Comparison of ENCODE assay signal across 9 cellular contexts in genomic region chr6:25277857-25278256, GRCh38. TPM values are rescaled to one million over a fixed set of nuclear protein-coding genes. Genes with fewer than 3 reads are reported as not detected.
DNase-seq lines count a peak whose midpoint lies in the region; ATAC-seq and TF ChIP-seq lines count a peak whose summit lies in the region.
"Had no signal": no experiment of that assay in that cellular context is flagged by ENCODE, and none has a peak within 500 bp of the region (broad histone marks: within the 10 kb centered on the region; RNA-seq: fewer than 3 reads in every experiment).

No MANE protein-coding gene starts in this region.

- H3K27me3 Mint-ChIP-seq in activated T-cell treated with anti-CD3 and anti-CD28 coated beads, Interleukin-2, amount 50 U/mL, for 24 hours = peaks cover 5% of the 10 kb centered on the region
- peaks cover 27% of the 10 kb centered on the region for H3K27me3 Mint-ChIP-seq in activated CD4-positive, alpha-beta memory T cell treated with anti-CD3 and anti-CD28 coated beads, Interleukin-2, amount 10 ng/mL, durations not matched to agents 7 days and 5 days
- peaks cover 5% of the 10 kb centered on the region for H3K27me3 Mint-ChIP-seq in glutamatergic neuron (ENCODE audit: unreplicated experiment)
- peaks cover 1% of the 10 kb centered on the region for H3K27me3 Mint-ChIP-seq in stimulated activated naive CD8-positive, alpha-beta T cell treated with anti-CD3 and anti-CD28 coated beads, Interleukin-15, amount 100 ng/mL, for 72 hours

- no peaks in the 10 kb centered on the region for H3K9me3 Mint-ChIP-seq in activated T-cell treated with anti-CD3 and anti-CD28 coated beads, Interleukin-2, amount 50 U/mL, for 24 hours
- no peaks in the 10 kb centered on the region for H3K9me3 Mint-ChIP-seq in activated CD4-positive, alpha-beta memory T cell treated with anti-CD3 and anti-CD28 coated beads, Interleukin-2, amount 10 ng/mL, durations not matched to agents 7 days and 5 days
- H3K9me3 Mint-ChIP-seq in glutamatergic neuron (ENCODE audit: unreplicated experiment) = peaks cover 7% of the 10 kb centered on the region
- no peaks in the 10 kb centered on the region for H3K9me3 Mint-ChIP-seq in stimulated activated naive CD8-positive, alpha-beta T cell treated with anti-CD3 and anti-CD28 coated beads, Interleukin-15, amount 100 ng/mL, for 72 hours

- H3K4me1 Mint-ChIP-seq in activated T-cell treated with anti-CD3 and anti-CD28 coated beads, Interleukin-2, amount 50 U/mL, for 24 hours (ENCODE audit: low read depth) = peaks cover 32% of the 10 kb centered on the region
- H3K4me1 Mint-ChIP-seq in activated CD4-positive, alpha-beta memory T cell treated with anti-CD3 and anti-CD28 coated beads, Interleukin-2, amount 10 ng/mL, durations not matched to agents 7 days and 5 days = peaks cover 20% of the 10 kb centered on the region
- peaks cover 2% of the 10 kb centered on the region for H3K4me1 Mint-ChIP-seq in glutamatergic neuron (ENCODE audit: low read depth, unreplicated experiment)
- H3K4me1 Mint-ChIP-seq in stimulated activated naive CD8-positive, alpha-beta T cell treated with anti-CD3 and anti-CD28 coated beads, Interleukin-15, amount 100 ng/mL, for 72 hours = peaks cover 32% of the 10 kb centered on the region

- no peak for DNase-seq in activated T-cell treated with anti-CD3 and anti-CD28 coated beads, Interleukin-2, amount 50 U/mL, for 24 hours
- no peak for DNase-seq in activated T-cell treated with anti-CD3 and anti-CD28 coated beads, Interleukin-2, amount 50 U/mL, for 1 hour
- DNase-seq in activated CD4-positive, alpha-beta memory T cell treated with anti-CD3 and anti-CD28 coated beads, Interleukin-2, amount 10 ng/mL, durations not matched to agents 7 days and 5 days = no peak
- DNase-seq in glutamatergic neuron (no peak), NCI-H1092 treated with DMSO at 0.1 percent for 48 hours (lab: John Stamatoyannopoulos, UW) (no peak), cerebellum (ENCODE audit: low spot score) (no peak)
- DNase-seq in stimulated activated naive CD8-positive, alpha-beta T cell treated with anti-CD3 and anti-CD28 coated beads, Interleukin-15, amount 100 ng/mL, for 72 hours = no peak
- DNase-seq: gastrocnemius medialis had no signal

- peak overlapping the region; percentile 77 for H3K4me3 Mint-ChIP-seq in activated T-cell treated with anti-CD3 and anti-CD28 coated beads, Interleukin-2, amount 50 U/mL, for 24 hours
- H3K4me3 Mint-ChIP-seq in activated CD4-positive, alpha-beta memory T cell treated with anti-CD3 and anti-CD28 coated beads, Interleukin-2, amount 10 ng/mL, durations not matched to agents 7 days and 5 days = peak overlapping the region; percentile 54
- H3K4me3 Mint-ChIP-seq in glutamatergic neuron (ENCODE audit: unreplicated experiment) = peak overlapping the region; percentile 76
- peak overlapping the region; percentile 49 to 94 for H3K4me3 Mint-ChIP-seq in stimulated activated naive CD8-positive, alpha-beta T cell treated with anti-CD3 and anti-CD28 coated beads, Interleukin-15, amount 100 ng/mL, for 72 hours

- ATAC-seq in stimulated activated naive CD8-positive, alpha-beta T cell treated with anti-CD3 and anti-CD28 coated beads, Interleukin-15, amount 100 ng/mL, for 72 hours = no peak
- ATAC-seq in GM21576 (IDR thresholded peaks at IDR 0.05; ENCODE audit: unreplicated experiment) = no peak
- ATAC-seq: gastrocnemius medialis had no signal

- H3K36me3 Mint-ChIP-seq in activated T-cell treated with anti-CD3 and anti-CD28 coated beads, Interleukin-2, amount 50 U/mL, for 24 hours (ENCODE audit: low read depth) = no peaks in the 10 kb centered on the region
- no peaks in the 10 kb centered on the region for H3K36me3 Mint-ChIP-seq in activated CD4-positive, alpha-beta memory T cell treated with anti-CD3 and anti-CD28 coated beads, Interleukin-2, amount 10 ng/mL, durations not matched to agents 7 days and 5 days (ENCODE audit: low read depth)
- H3K36me3 Mint-ChIP-seq in glutamatergic neuron (ENCODE audit: unreplicated experiment) = no peaks in the 10 kb centered on the region

- H3K27ac Mint-ChIP-seq in activated T-cell treated with anti-CD3 and anti-CD28 coated beads, Interleukin-2, amount 50 U/mL, for 24 hours = no peak overlapping the region
- H3K27ac Mint-ChIP-seq in activated CD4-positive, alpha-beta memory T cell treated with anti-CD3 and anti-CD28 coated beads, Interleukin-2, amount 10 ng/mL, durations not matched to agents 7 days and 5 days = no peak overlapping the region
- H3K27ac Mint-ChIP-seq in glutamatergic neuron (ENCODE audit: unreplicated experiment) = peak overlapping the region; percentile 36
- H3K27ac Mint-ChIP-seq in stimulated activated naive CD8-positive, alpha-beta T cell treated with anti-CD3 and anti-CD28 coated beads, Interleukin-15, amount 100 ng/mL, for 72 hours = no peak overlapping the region

- TF ChIP-seq CTCF in glutamatergic neuron (IDR thresholded peaks at IDR 0.05; ENCODE audit: partially characterized antibody, unreplicated experiment) = no peak

- POLR2A ChIA-PET in activated CD4-positive, alpha-beta memory T cell treated with anti-CD3 and anti-CD28 coated beads, Interleukin-2, amount 10 ng/mL, durations not matched to agents 7 days and 5 days (lab: Charles Lee) = interaction anchor here (0.9 kb wide), 1 partner anchor 685 kb away, joined by 3 read pairs; the partner anchor contains the start of gene TRIM38

- CTCF ChIA-PET in activated CD4-positive, alpha-beta memory T cell treated with anti-CD3 and anti-CD28 coated beads, Interleukin-2, amount 10 ng/mL, durations not matched to agents 7 days and 5 days (lab: Charles Lee) = interaction anchor here (1.1 to 4.4 kb wide), 9 partner anchors 12 to 684 kb away, joined by 3 to 69 read pairs (median 7); no protein-coding TSS in a partner anchor

RNA-seq across cellular contexts. Expression of gene CARMIL1, which starts 1.3 kb away (rescaled TPM):
- total RNA-seq in activated CD4-positive, alpha-beta memory T cell treated with anti-CD3 and anti-CD28 coated beads, Interleukin-2, amount 10 ng/mL, durations not matched to agents 7 days and 5 days = 1 to 10 TPM; 1.3 to 1.5 TPM
- 4.8 TPM for total RNA-seq in glutamatergic neuron (ENCODE audit: unreplicated experiment)
- 36.8 TPM for total RNA-seq in cerebellum
